ENCODE assay signal across 20 cellular contexts in genomic region chr13:23550164-23550563, GRCh38. TPM values are rescaled to one million over a fixed set of nuclear protein-coding genes. Genes with fewer than 3 reads are reported as not detected.
DNase-seq lines count a peak whose midpoint lies in the region; ATAC-seq, FAIRE-seq and TF ChIP-seq lines count a peak whose summit lies in the region.
"Had no signal": no experiment of that assay in that cellular context is flagged by ENCODE, and none has a peak within 500 bp of the region (broad histone marks: within the 10 kb centered on the region; RNA-seq: fewer than 3 reads in every experiment).

No MANE protein-coding gene starts in this region.

- no peak for TF ChIP-seq RAD21 in H1 (IDR thresholded peaks at IDR 0.05 in 1 of 2, conservative IDR thresholded peaks at IDR 0.05 in 1 of 2; ENCODE audit: low read depth in 2 of 2, low read length in 2 of 2)

- no peak overlapping the region for H2BK15ac ChIP-seq in H1 (ENCODE audit: low read length)

- FAIRE-seq in H1 (lab: Jason Lieb, UNC), result peak; percentile 32
- FAIRE-seq: A549, D721Med, G401.6, GM12891, H54, HTR-8/SVneo had no signal

- CTCF ChIA-PET in H1 (lab: Charles Lee; ENCODE audit: partially characterized antibody), result no interaction called here

- H3K23me2 ChIP-seq in H1 (ENCODE audit: low read depth, low read length), result peaks cover 5% of the 10 kb centered on the region; the same call in 1 of the 2 replicates

- no peak overlapping the region for H2BK12ac ChIP-seq in H1 (ENCODE audit: low read depth, low read length)

- no peaks in the 10 kb centered on the region for H3K9me3 ChIP-seq in right atrium auricular region
- H3K9me3 ChIP-seq in H1 (ENCODE audit: insufficient read depth in 2 of 2, low read depth in 1 of 2, low read length in 1 of 2), result no peaks in the 10 kb centered on the region
- no peaks in the 10 kb centered on the region for H3K9me3 ChIP-seq in upper lobe of right lung
- H3K9me3 ChIP-seq: A549, Caco-2 had no signal

- no peak overlapping the region for H2BK5ac ChIP-seq in H1 (ENCODE audit: low read depth, low read length)

- POLR2A ChIA-PET in H1 (lab: Charles Lee; ENCODE audit: partially characterized antibody), result no interaction called here

- no peak overlapping the region for H4K8ac ChIP-seq in H1 (ENCODE audit: extremely low read depth, insufficient read depth, low read length)

- no peak for TF ChIP-seq CTCF in right atrium auricular region (IDR thresholded peaks at IDR 0.05)
- TF ChIP-seq CTCF in H1 (IDR thresholded peaks at IDR 0.05; ENCODE audit: control extremely low read depth in 1 of 3, insufficient read depth in 1 of 3, low read depth in 1 of 3, low read length in 3 of 3), result no peak
- no peak for TF ChIP-seq CTCF in upper lobe of right lung (IDR thresholded peaks at IDR 0.05)

- H3K23ac ChIP-seq in H1 (ENCODE audit: insufficient read length), result no peak overlapping the region

- no peak for TF ChIP-seq POLR2A in H1 (IDR thresholded peaks at IDR 0.05; ENCODE audit: control extremely low read depth in 1 of 2, low read depth in 2 of 2, low read length in 2 of 2)

- H3K27me3 ChIP-seq in right atrium auricular region (no peaks in the 10 kb centered on the region), H1 (replicated peaks in 1 of 4; ENCODE audit: control insufficient read depth in 3 of 4, extremely low read depth in 1 of 4, insufficient read depth in 3 of 4, low read length in 3 of 4) (no peaks in the 10 kb centered on the region; a peak in 1 of 7 replicates), upper lobe of right lung (no peaks in the 10 kb centered on the region)

- no peaks in the 10 kb centered on the region for H3K79me1 ChIP-seq in H1 (ENCODE audit: low read depth, low read length)

- no peaks in the 10 kb centered on the region for H3K36me3 ChIP-seq in right atrium auricular region
- H3K36me3 ChIP-seq in H1 (ENCODE audit: control insufficient read depth in 2 of 4, insufficient read depth in 4 of 4, low read length in 3 of 4), result no peaks in the 10 kb centered on the region
- no peaks in the 10 kb centered on the region for H3K36me3 ChIP-seq in upper lobe of right lung

- ATAC-seq in Right ventricle myocardium inferior (peak; percentile 15), left ventricle myocardium superior (peak; percentile 15), upper lobe of right lung (peak; percentile 36), GM18909 (IDR thresholded peaks at IDR 0.05; ENCODE audit: poor library complexity, unreplicated experiment) (no peak)
- ATAC-seq: A549 had no signal

- H2AFZ ChIP-seq in H1 (ENCODE audit: low read length), result no peak overlapping the region
- H2AFZ ChIP-seq: GM23248 had no signal

- intact Hi-C loops in Right ventricle myocardium inferior (cut with DNase I), result no loop called here
- intact Hi-C loops in left ventricle myocardium superior (cut with micrococcal nuclease), result no loop called here
- intact Hi-C loops in upper lobe of right lung (cut with DNase I), result no loop called here
- intact Hi-C loops in posterior cingulate gyrus (cut with DNase I), result no loop called here

- H3K9ac ChIP-seq in H1 (replicated peaks in 1 of 4; ENCODE audit: extremely low read depth in 1 of 4, low read depth in 3 of 4, low read length in 3 of 4), result no peak overlapping the region
- H3K9ac ChIP-seq: GM23248 had no signal

- no peak overlapping the region for H4K5ac ChIP-seq in H1 (ENCODE audit: insufficient read length, low read depth, low read length)

- H3K4ac ChIP-seq in H1 (replicated peaks; ENCODE audit: insufficient read length, low read depth, low read length), result no peak overlapping the region

- H3K4me3 ChIP-seq in right atrium auricular region (no peak overlapping the region), H1 (ENCODE audit: extremely low read depth in 1 of 4, insufficient read depth in 2 of 4, low read depth in 3 of 4, low read length in 4 of 4) (no peak overlapping the region), upper lobe of right lung (no peak overlapping the region)
- H3K4me3 ChIP-seq: A549, GM23248 had no signal

- no peaks in the 10 kb centered on the region for H3K79me2 ChIP-seq in H1 (ENCODE audit: control insufficient read depth in 1 of 2, insufficient read depth in 2 of 2, low read length in 2 of 2)

- H3K27ac ChIP-seq in right atrium auricular region (peak overlapping the region in 1 of 2 donors; percentile 79), H1 (ENCODE audit: low read depth, low read length) (no peak overlapping the region), upper lobe of right lung (no peak overlapping the region)
- H3K27ac ChIP-seq: 22Rv1, A549, C4-2B, GM23248 had no signal

- H4K91ac ChIP-seq in H1 (replicated peaks; ENCODE audit: insufficient read length, low read length), result no peak overlapping the region

- H3K18ac ChIP-seq in H1 (ENCODE audit: extremely low read depth, low read length), result no peak overlapping the region

- TF ChIP-seq EP300 in H1 (IDR thresholded peaks at IDR 0.05; ENCODE audit: borderline replicate concordance in 1 of 2, low read depth in 2 of 2, low read length in 2 of 2), result no peak

- H3K56ac ChIP-seq in H1 (replicated peaks; ENCODE audit: insufficient read length, low read depth, low read length), result no peak overlapping the region

- H2BK120ac ChIP-seq in H1 (replicated peaks; ENCODE audit: low read depth, low read length), result no peak overlapping the region

- no peak overlapping the region for H3K14ac ChIP-seq in H1 (ENCODE audit: insufficient read length)

- no peak overlapping the region for H2AK5ac ChIP-seq in H1 (ENCODE audit: low read depth, low read length)

- H2BK20ac ChIP-seq in H1 (ENCODE audit: low read length), result no peak overlapping the region

- H3K4me2 ChIP-seq in H1 (ENCODE audit: insufficient read depth in 1 of 2, low read depth in 2 of 2, low read length in 2 of 2), result no peak overlapping the region
- H3K4me2 ChIP-seq: A549 had no signal

- no peak for DNase-seq in Right ventricle myocardium inferior (ENCODE audit: missing footprints)
- no peak for DNase-seq in right atrium auricular region (ENCODE audit: low spot score)
- no peak for DNase-seq in H1 (ENCODE audit: low read depth in 1 of 2, low spot score in 2 of 2)
- DNase-seq in left ventricle myocardium superior, result no peak
- no peak for DNase-seq in upper lobe of right lung
- no peak for DNase-seq in posterior cingulate gyrus
- DNase-seq: AML-193; CD4-positive, alpha-beta T cell; GM23248; HCEC 1CT had no signal

- WGBS in H1 (ENCODE audit: extremely low coverage in 1 of 2, insufficient coverage in 1 of 2, insufficient read length in 1 of 2, insufficient replicate concordance in 2 of 2, low coverage in 1 of 2, low lambda C conversion rate in 2 of 2, missing lambda C conversion rate in 1 of 2), 2 experiments, result 100% methylated on average over 1 of the region's 1 CpG; no CpG with 5 or more reads in 1 of the 2 experiments

- H3K4me1 ChIP-seq in right atrium auricular region, result peaks cover 0 to 7% of the 10 kb centered on the region in 2 donors
- peaks cover 0 to 7% (median 3%) of the 10 kb centered on the region in 4 experiments; a peak in 4 of 7 replicates for H3K4me1 ChIP-seq in H1 (replicated peaks in 1 of 4; ENCODE audit: control insufficient read depth in 3 of 4, insufficient read depth in 4 of 4, low read length in 3 of 4)
- H3K4me1 ChIP-seq in upper lobe of right lung, result no peaks in the 10 kb centered on the region

- H4K20me1 ChIP-seq in H1 (replicated peaks in 1 of 2; ENCODE audit: control insufficient read depth in 1 of 2, insufficient read depth in 2 of 2, low read length in 2 of 2), result no peaks in the 10 kb centered on the region

TF ChIP-seq in H1, 55 proteins besides CTCF, POLR2A, EP300 and RAD21:
- TF ChIP-seq CBX8 (IDR thresholded peaks at IDR 0.05; ENCODE audit: borderline replicate concordance, low read depth, low read length), result no peak
- no peak for TF ChIP-seq PHF8 (conservative IDR thresholded peaks at IDR 0.05; ENCODE audit: low read depth, low read length)
- no peak for TF ChIP-seq CREB1 (IDR thresholded peaks at IDR 0.05)
- no peak for TF ChIP-seq RFX5 (IDR thresholded peaks at IDR 0.05; ENCODE audit: borderline replicate concordance, low read depth, low read length)
- no peak for TF ChIP-seq EGR1 (IDR thresholded peaks at IDR 0.05; ENCODE audit: borderline replicate concordance, low read depth, low read length)
- no peak for TF ChIP-seq NRF1 (IDR thresholded peaks at IDR 0.05; ENCODE audit: low read depth, low read length)
- TF ChIP-seq, protein P1, sequence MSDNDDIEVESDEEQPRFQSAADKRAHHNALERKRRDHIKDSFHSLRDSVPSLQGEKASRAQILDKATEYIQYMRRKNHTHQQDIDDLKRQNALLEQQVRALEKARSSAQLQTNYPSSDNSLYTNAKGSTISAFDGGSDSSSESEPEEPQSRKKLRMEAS (IDR thresholded peaks at IDR 0.05), result no peak
- TF ChIP-seq SRF (IDR thresholded peaks at IDR 0.05; ENCODE audit: low read depth, low read length), result no peak
- no peak for TF ChIP-seq TCF12 (IDR thresholded peaks at IDR 0.05; ENCODE audit: low read depth, low read length)

RNA-seq across cellular contexts. Expression of gene TNFRSF19, which starts 20.0 kb away (rescaled TPM):
- total RNA-seq in Right ventricle myocardium inferior (36.5 TPM), right atrium auricular region (10 to 100 TPM; 32.2 to 38.5 TPM), left ventricle myocardium superior (41.6 TPM), upper lobe of right lung (17.9 TPM)
- 0.50 and 0.57 TPM in 2 replicates for total RNA-seq in H1 (2021; fragmentation: NEBNext Ultra II Directional; extraction: Animal tissue kit (Norgen Biotek cat#: 25700))
- 0.95 and 1.8 TPM in 2 replicates for polyA plus RNA-seq in H1 (2011; rRNA removed)
- 1.5 TPM for polyA plus RNA-seq in H1 (2011; cell fraction: cytosol; rRNA removed)
- 1.4 TPM for polyA plus RNA-seq in H1 (2011; cell fraction: nucleus; rRNA removed)
- 1.1 to 1.4 TPM (median 1.2 TPM) in 4 replicates for polyA plus RNA-seq in H1 (2012, experiment 1 of 2)
- polyA plus RNA-seq in H1 (2012, experiment 2 of 2), result 0.22 TPM
- 0.20 TPM for polyA plus RNA-seq in H1 (2013, experiment 1 of 2)
- polyA plus RNA-seq in H1 (2013, experiment 2 of 2), result 0.15 TPM
- 2.2 and 3.3 TPM in 2 replicates for polyA minus RNA-seq in H1 (2011; rRNA and poly(A)+ RNA removed)
- 2.3 TPM for polyA minus RNA-seq in H1 (2011; cell fraction: cytosol; rRNA and poly(A)+ RNA removed)
- polyA minus RNA-seq in H1 (2011; cell fraction: nucleus; rRNA and poly(A)+ RNA removed), result 1.1 TPM
- total RNA-seq: CD4-positive, alpha-beta T cell had no signal

Comparison
In these comparisons a context has a peak if more than half of its experiments do, and no peak if none do; other contexts are left out.
1. RNA of gene TNFRSF19, which starts 20.0 kb away (total RNA-seq): 41.6 TPM in left ventricle myocardium superior (single experiment), 32.2 to 38.5 TPM in right atrium auricular region, 36.5 TPM in Right ventricle myocardium inferior (single experiment) and 17.9 TPM in upper lobe of right lung (single experiment); 0.50 to 0.57 TPM in H1; every median in the first group is over 10 times any median in the second.